ENCODE assay signal across 8 cellular contexts in genomic region chr6:116531675-116532570, GRCh38. TPM values are rescaled to one million over a fixed set of nuclear protein-coding genes. Genes with fewer than 3 reads are reported as not detected.
A peak's percentile ranks its signal among the peaks of the same experiment; 100 is the strongest.
DNase-seq lines count a peak whose midpoint lies in the region; ATAC-seq, FAIRE-seq and TF ChIP-seq lines count a peak whose summit lies in the region.

No MANE protein-coding gene starts in this region.

- no peaks in the 10 kb centered on the region for H3K36me3 ChIP-seq in BE2C

- peak; percentile 60 for DNase-seq in BE2C
- DNase-seq in NCI-H82 (lab: John Stamatoyannopoulos, UW): peak; percentile 74
- peak; percentile 51 to 54 for DNase-seq in activated CD4-positive, alpha-beta T cell treated with anti-CD3 and anti-CD28 coated beads, Interleukin-2, amount 50 U/mL, for 4 hours
- peak; percentile 74 for DNase-seq in myocyte (ENCODE audit: low read depth)
- peak; percentile 62 for DNase-seq in stromal cell of bone marrow (ENCODE audit: low read depth)

- 0 out of 2 replicates have a peak, but pooled peaks cover 4% of the 10 kb centered on the region for H3K27me3 ChIP-seq in BE2C

- ATAC-seq in GM18868 (IDR thresholded peaks at IDR 0.05; ENCODE audit: unreplicated experiment) (peak; percentile 77), HG03139 (IDR thresholded peaks at IDR 0.05; ENCODE audit: unreplicated experiment) (peak; percentile 73)

- no peaks in the 10 kb centered on the region for H3K4me1 ChIP-seq in BE2C

- no peaks in the 10 kb centered on the region for H3K9me3 ChIP-seq in BE2C

- FAIRE-seq in endometrium (lab: Jason Lieb, UNC): peak; percentile 65

- no peak overlapping the region for H3K4me3 ChIP-seq in BE2C (ENCODE audit: low read depth, low read length)

- peak; percentile 80 for TF ChIP-seq CTCF in BE2C (IDR thresholded peaks at IDR 0.05; ENCODE audit: low read depth, low read length)

RNA-seq across cellular contexts. Expression of gene TRAPPC3L, which starts 13.6 kb away (rescaled TPM):
- not detected for polyA plus RNA-seq in BE2C (2012; ENCODE audit: insufficient read depth, insufficient read length, low read depth)
- 0.35 TPM in 1 of 2 replicates, not detected in the other for total RNA-seq in myocyte
- 0.05 TPM for polyA plus RNA-seq in myocyte (2012)

RNA-seq across cellular contexts. Expression of gene CALHM5, which starts 20.5 kb away (rescaled TPM):
- 0.11 TPM for polyA plus RNA-seq in BE2C (2012; ENCODE audit: insufficient read depth, insufficient read length, low read depth)
- total RNA-seq in myocyte: 5.0 and 5.4 TPM in 2 replicates
- 8.7 TPM for polyA plus RNA-seq in myocyte (2012)

RNA-seq across cellular contexts. Expression of gene CALHM4, which starts 21.6 kb away (rescaled TPM):
- polyA plus RNA-seq in BE2C (2012; ENCODE audit: insufficient read depth, insufficient read length, low read depth): not detected
- not detected in 2 replicates for total RNA-seq in myocyte
- polyA plus RNA-seq in myocyte (2012): not detected

RNA-seq across cellular contexts. Expression of gene RWDD1, which starts 39.4 kb away (rescaled TPM):
- polyA plus RNA-seq in BE2C (2012; ENCODE audit: insufficient read depth, insufficient read length, low read depth): 127 TPM
- 32.2 and 32.5 TPM in 2 replicates for total RNA-seq in myocyte
- polyA plus RNA-seq in myocyte (2012): 28.9 TPM
